Comparison of ENCODE assay signal across 15 cellular contexts in genomic region chr21:15788847-15789548, GRCh38. TPM values are rescaled to one million over a fixed set of nuclear protein-coding genes. Genes with fewer than 3 reads are reported as not detected.
DNase-seq lines count a peak whose midpoint lies in the region; ATAC-seq and TF ChIP-seq lines count a peak whose summit lies in the region.
"Had no signal": no experiment of that assay in that cellular context is flagged by ENCODE, and none has a peak within 500 bp of the region (broad histone marks: within the 10 kb centered on the region; RNA-seq: fewer than 3 reads in every experiment).

No MANE protein-coding gene starts in this region.

- ATAC-seq in natural killer cell, result no peak
- ATAC-seq in natural killer cell treated with Interleukin-12 subunit alpha and Interleukin-12 subunit beta and Interleukin-15 and Interleukin-18, amount 100 ng/mL, for 72 hours, result no peak
- peak; percentile 46 for ATAC-seq in upper lobe of right lung
- no peak for ATAC-seq in GM21717 (IDR thresholded peaks at IDR 0.05; ENCODE audit: unreplicated experiment)

- H3K4me3 Mint-ChIP-seq in natural killer cell, result no peak overlapping the region
- no peak overlapping the region for H3K4me3 Mint-ChIP-seq in natural killer cell treated with Interleukin-12 subunit alpha and Interleukin-12 subunit beta and Interleukin-15 and Interleukin-18, amount 100 ng/mL, for 72 hours
- H3K4me3 Mint-ChIP-seq: activated T-helper 1 cell treated with anti-CD3 and anti-CD28 coated beads, Interleukin-12 subunit alpha, Interleukin-12 subunit beta, Interleukin-2, Interleukin-4 antibody, amounts not matched to agents 30 ng/mL and 10 ng/mL and 1 ng/mL, durations not matched to agents 14 hours and 24 hours and 36 hours had no signal

- H3K27ac Mint-ChIP-seq in natural killer cell, result peak overlapping the region; percentile 57 to 68
- no peak overlapping the region for H3K27ac Mint-ChIP-seq in natural killer cell treated with Interleukin-12 subunit alpha and Interleukin-12 subunit beta and Interleukin-15 and Interleukin-18, amount 100 ng/mL, for 72 hours
- H3K27ac Mint-ChIP-seq: activated T-helper 1 cell treated with anti-CD3 and anti-CD28 coated beads, Interleukin-12 subunit alpha, Interleukin-12 subunit beta, Interleukin-2, Interleukin-4 antibody, amounts not matched to agents 30 ng/mL and 10 ng/mL and 1 ng/mL, durations not matched to agents 14 hours and 24 hours and 36 hours had no signal

- H3K27me3 Mint-ChIP-seq in natural killer cell (ENCODE audit: low read depth in 2 of 2), result no peaks in the 10 kb centered on the region
- no peaks in the 10 kb centered on the region for H3K27me3 Mint-ChIP-seq in natural killer cell treated with Interleukin-12 subunit alpha and Interleukin-12 subunit beta and Interleukin-15 and Interleukin-18, amount 100 ng/mL, for 72 hours

- H3K27me3 ChIP-seq in mammary epithelial cell (ENCODE audit: insufficient read depth, low read length) (no peaks in the 10 kb centered on the region), upper lobe of right lung (no peaks in the 10 kb centered on the region), tibial artery (no peaks in the 10 kb centered on the region)

- no peaks in the 10 kb centered on the region for H3K36me3 Mint-ChIP-seq in natural killer cell
- H3K36me3 Mint-ChIP-seq in natural killer cell treated with Interleukin-12 subunit alpha and Interleukin-12 subunit beta and Interleukin-15 and Interleukin-18, amount 100 ng/mL, for 72 hours, result no peaks in the 10 kb centered on the region

- intact Hi-C loops in natural killer cell (cut with micrococcal nuclease), result loop anchor here (5.0 kb wide), 1 partner anchor 57 kb away; no protein-coding TSS in a partner anchor
- intact Hi-C loops in mammary epithelial cell (cut with micrococcal nuclease), result no loop called here
- intact Hi-C loops in upper lobe of right lung (cut with DNase I), result no loop called here
- intact Hi-C loops in tibial artery (cut with DNase I; ENCODE audit: low total_unique reads), result no loop called here

- H3K9me3 ChIP-seq in mammary epithelial cell (replicated peaks; ENCODE audit: insufficient read depth, low read length), result no peaks in the 10 kb centered on the region
- no peaks in the 10 kb centered on the region for H3K9me3 ChIP-seq in upper lobe of right lung
- H3K9me3 ChIP-seq in tibial artery, result no peaks in the 10 kb centered on the region
- H3K9me3 ChIP-seq: HAP-1 had no signal

- TF ChIP-seq CTCF in natural killer cell (IDR thresholded peaks at IDR 0.05), result no peak
- no peak for TF ChIP-seq CTCF in mammary epithelial cell (conservative IDR thresholded peaks at IDR 0.05 in 1 of 2, IDR thresholded peaks at IDR 0.05 in 1 of 2; ENCODE audit: extremely low read depth in 1 of 2, insufficient read depth in 1 of 2, low read depth in 1 of 2, low read length in 2 of 2)
- no peak for TF ChIP-seq CTCF in upper lobe of right lung (IDR thresholded peaks at IDR 0.05)
- no peak for TF ChIP-seq CTCF in tibial artery (IDR thresholded peaks at IDR 0.05)

- H3K27ac ChIP-seq in mammary epithelial cell (ENCODE audit: insufficient read depth, low read depth, low read length), result no peak overlapping the region
- no peak overlapping the region for H3K27ac ChIP-seq in upper lobe of right lung
- no peak overlapping the region for H3K27ac ChIP-seq in tibial artery

- H3K4me1 ChIP-seq in mammary epithelial cell (ENCODE audit: insufficient read depth, low read length) (no peaks in the 10 kb centered on the region), upper lobe of right lung (peaks cover 9% of the 10 kb centered on the region), tibial artery (peaks cover 0 to 18% (median 0%) of the 10 kb centered on the region in 4 donors)

- 58% methylated on average over 5 of the region's 5 CpGs for WGBS in mammary epithelial cell (ENCODE audit: low coverage, missing lambda C conversion rate)

- dilution Hi-C loops in mammary epithelial cell (cut with HindIII; ENCODE audit: low sequenced_read_pairs), result no loop called here

- peaks cover 7% of the 10 kb centered on the region for H3K79me2 ChIP-seq in mammary epithelial cell (ENCODE audit: insufficient read depth, low read length)

- no TSS peak for BruUV-seq in mammary epithelial cell (replicated peaks; lab: Mats Ljungman, UMichigan)

- H3K4me1 Mint-ChIP-seq in natural killer cell, result peaks cover 37 to 46% of the 10 kb centered on the region in 2 donors
- peaks cover 27% of the 10 kb centered on the region in 2 donors for H3K4me1 Mint-ChIP-seq in natural killer cell treated with Interleukin-12 subunit alpha and Interleukin-12 subunit beta and Interleukin-15 and Interleukin-18, amount 100 ng/mL, for 72 hours (ENCODE audit: low read depth in 2 of 2)

- H3K9me3 Mint-ChIP-seq in natural killer cell, result no peaks in the 10 kb centered on the region
- H3K9me3 Mint-ChIP-seq in natural killer cell treated with Interleukin-12 subunit alpha and Interleukin-12 subunit beta and Interleukin-15 and Interleukin-18, amount 100 ng/mL, for 72 hours, result no peaks in the 10 kb centered on the region
- H3K9me3 Mint-ChIP-seq: activated T-helper 1 cell treated with anti-CD3 and anti-CD28 coated beads, Interleukin-12 subunit alpha, Interleukin-12 subunit beta, Interleukin-2, Interleukin-4 antibody, amounts not matched to agents 30 ng/mL and 10 ng/mL and 1 ng/mL, durations not matched to agents 14 hours and 24 hours and 36 hours had no signal

- H3K9ac ChIP-seq in mammary epithelial cell (ENCODE audit: insufficient read depth, low read length), result no peak overlapping the region

- CTCF ChIA-PET in mammary epithelial cell (lab: Charles Lee; ENCODE audit: low non-redundant PET), result no interaction called here

- H3K36me3 ChIP-seq in mammary epithelial cell (ENCODE audit: insufficient read depth, low read length), result no peaks in the 10 kb centered on the region
- no peaks in the 10 kb centered on the region for H3K36me3 ChIP-seq in upper lobe of right lung
- H3K36me3 ChIP-seq in tibial artery, result peaks cover 0 to 3% (median 0%) of the 10 kb centered on the region in 3 donors
- H3K36me3 ChIP-seq: HAP-1 had no signal

- no peak overlapping the region for H2AFZ ChIP-seq in mammary epithelial cell (ENCODE audit: low read depth, low read length)

- H3K4me2 ChIP-seq in mammary epithelial cell (ENCODE audit: insufficient read depth, low read depth, low read length), result peak overlapping the region; percentile 42
- H3K4me2 ChIP-seq: smooth muscle cell had no signal

- in situ Hi-C loops in mammary epithelial cell (cut with MboI; ENCODE audit: low sequenced_read_pairs in 2 of 2), result no loop called here

- DNase-seq in natural killer cell (no peak), mammary epithelial cell (peak; percentile 12), glomerular endothelial cell (ENCODE audit: extremely low read depth, low read depth, low spot score) (peak; percentile 23), upper lobe of right lung (no peak), NOMO-1 treated with DMSO at 0.1 percent for 48 hours (lab: John Stamatoyannopoulos, UW; ENCODE audit: unreplicated experiment) (no peak), tibial artery (no peak)
- DNase-seq in natural killer cell treated with Interleukin-12 subunit alpha and Interleukin-12 subunit beta and Interleukin-15 and Interleukin-18, amount 100 ng/mL, for 72 hours (ENCODE audit: low spot score), result no peak
- DNase-seq: effector CD8-positive, alpha-beta T cell; NCI-H2029 treated with DMSO at 0.1 percent for 48 hours; NCI-H748 treated with DMSO at 0.1 percent for 48 hours had no signal

- H3K4me3 ChIP-seq in mammary epithelial cell (replicated peaks in 1 of 3; ENCODE audit: insufficient read depth in 1 of 3, low read depth in 2 of 3, low read length in 3 of 3) (no peak overlapping the region), upper lobe of right lung (no peak overlapping the region), tibial artery (no peak overlapping the region)
- H3K4me3 ChIP-seq: HAP-1, lung, smooth muscle cell had no signal

- no peaks in the 10 kb centered on the region for H4K20me1 ChIP-seq in mammary epithelial cell (ENCODE audit: insufficient read depth, low read length)

RNA-seq across cellular contexts. Expression of gene USP25, which starts 59.2 kb away (rescaled TPM):
- total RNA-seq in natural killer cell (10 to 100 TPM; 67.0 to 95.4 (median 76.4) TPM), mammary epithelial cell (10 to 100 TPM; 43.0 to 54.2 TPM), glomerular endothelial cell (46.6 and 52.9 TPM in 2 replicates), upper lobe of right lung (65.0 TPM)
- total RNA-seq in natural killer cell treated with Interleukin-12 subunit alpha and Interleukin-12 subunit beta and Interleukin-15 and Interleukin-18, amount 100 ng/mL, for 72 hours, result 10 to 100 TPM; 35.6 to 39.7 TPM
- 14.4 TPM for polyA plus RNA-seq in mammary epithelial cell
- 42.8 TPM for polyA minus RNA-seq in mammary epithelial cell

Comparison
In these comparisons a context has a peak if more than half of its experiments do, and no peak if none do; other contexts are left out.
1. H3K27ac Mint-ChIP-seq: peak in natural killer cell (2 of 2); none in natural killer cell treated with Interleukin-12 subunit alpha and Interleukin-12 subunit beta and Interleukin-15 and Interleukin-18, amount 100 ng/mL, for 72 hours (0 of 2).
2. DNase-seq: peak in mammary epithelial cell (single experiment) and glomerular endothelial cell (single experiment); none in natural killer cell (single experiment), natural killer cell treated with Interleukin-12 subunit alpha and Interleukin-12 subunit beta and Interleukin-15 and Interleukin-18, amount 100 ng/mL, for 72 hours (single experiment), upper lobe of right lung (single experiment), NOMO-1 treated with DMSO at 0.1 percent for 48 hours (single experiment) and tibial artery (0 of 2).